In the genomic region with DNA sequence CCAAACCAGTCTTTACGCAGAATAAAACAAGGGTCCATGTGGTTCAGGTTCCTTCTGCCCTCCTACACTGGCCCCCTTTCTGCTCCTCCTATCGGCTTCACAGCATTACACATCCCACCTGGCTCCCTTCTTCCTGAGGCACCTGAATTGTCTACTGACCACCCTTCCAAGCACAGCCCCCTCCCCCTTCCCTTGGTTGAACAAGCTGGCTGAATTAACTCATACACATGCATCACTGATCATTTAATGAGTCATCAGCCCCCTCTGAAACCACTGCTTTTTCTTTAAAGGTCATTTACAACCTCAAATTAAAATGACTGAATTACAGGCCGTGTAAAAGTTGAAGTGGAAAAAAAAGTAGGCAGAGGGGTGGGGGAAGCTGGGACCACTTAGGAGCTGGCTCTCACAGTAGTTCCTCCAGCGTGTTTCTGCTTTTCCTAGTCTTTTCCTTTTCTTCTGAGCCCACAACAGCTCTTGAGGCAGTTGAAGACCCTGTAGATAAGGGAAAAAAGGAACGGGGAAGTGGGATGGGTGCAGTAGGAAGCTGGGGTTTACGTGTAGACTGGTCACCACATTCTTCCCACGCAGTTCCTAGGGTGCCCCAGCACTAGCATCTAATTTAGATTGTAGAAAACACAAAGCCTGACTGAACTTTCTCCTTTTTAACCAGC, we compare ENCODE assay signal across 8 cellular contexts.
DNase-seq lines count a peak whose midpoint lies in the region; ATAC-seq and TF ChIP-seq lines count a peak whose summit lies in the region.

No MANE protein-coding gene starts in this region.

- DNase-seq in BE2C (peak; percentile 41), activated T-cell treated with anti-CD3 and anti-CD28 coated beads for 24 hours (ENCODE audit: low read depth) (peak; percentile 50), kidney glomerular epithelial cell (lab: John Stamatoyannopoulos, UW) (peak; percentile 86), upper lobe of right lung (no peak), SKM-1 (lab: John Stamatoyannopoulos, UW; ENCODE audit: unreplicated experiment) (no peak), Kasumi-1 (lab: John Stamatoyannopoulos, UW) (no peak)

- TF ChIP-seq CTCF in BE2C (IDR thresholded peaks at IDR 0.05; ENCODE audit: low read depth, low read length) (no peak), upper lobe of right lung (IDR thresholded peaks at IDR 0.05) (no peak)

- H3K27me3 ChIP-seq in BE2C (no peaks in the 10 kb centered on the region), upper lobe of right lung (no peaks in the 10 kb centered on the region)

- H3K4me3 ChIP-seq in BE2C (ENCODE audit: low read depth, low read length) (no peak overlapping the region), upper lobe of right lung (no peak overlapping the region)

- H3K4me1 ChIP-seq in BE2C (peaks cover 18% of the 10 kb centered on the region), upper lobe of right lung (peaks cover 48% of the 10 kb centered on the region)

- intact Hi-C loops in upper lobe of right lung (cut with DNase I): no loop called here

- H3K27ac ChIP-seq in upper lobe of right lung: peak overlapping the region; percentile 26

- H3K9me3 ChIP-seq in BE2C (no peaks in the 10 kb centered on the region), upper lobe of right lung (no peaks in the 10 kb centered on the region)

- H3K36me3 ChIP-seq in BE2C (no peaks in the 10 kb centered on the region), upper lobe of right lung (no peaks in the 10 kb centered on the region)

- peak; percentile 39 for ATAC-seq in GM19438 (IDR thresholded peaks at IDR 0.05; ENCODE audit: low read depth, unreplicated experiment)
- ATAC-seq in HG03457 (IDR thresholded peaks at IDR 0.05; ENCODE audit: unreplicated experiment): peak; percentile 42
- peak; percentile 58 for ATAC-seq in upper lobe of right lung

Comparison
In these comparisons a context has a peak if more than half of its experiments do, and no peak if none do; other contexts are left out.
1. DNase-seq: peak in BE2C (single experiment), activated T-cell treated with anti-CD3 and anti-CD28 coated beads for 24 hours (single experiment) and kidney glomerular epithelial cell (single experiment); none in upper lobe of right lung (single experiment), SKM-1 (single experiment) and Kasumi-1 (0 of 2).
2. Peak in every context shown above with its lines, with median percentiles within 50 percentile points of each other: ATAC-seq.